Comparison of ENCODE assay signal across 1 cellular context in genomic region chr19:45646345-45646698, GRCh38.
TF ChIP-seq lines count a peak whose summit lies in the region.

No MANE protein-coding gene starts in this region.

TF ChIP-seq in K562, 482 proteins besides CTCF, POLR2A, EP300 and RAD21 (continued from another document and continues in another):
- no peak for TF ChIP-seq ILF3 (IDR thresholded peaks at IDR 0.05; ENCODE audit: borderline replicate concordance)
- no peak for TF ChIP-seq ERF (CRISPR knock-in tag; IDR thresholded peaks at IDR 0.05)
- TF ChIP-seq NR1H2 (CRISPR knock-in tag; IDR thresholded peaks at IDR 0.05): no peak
- TF ChIP-seq TEAD4 (IDR thresholded peaks at IDR 0.05; ENCODE audit: low read length): no peak
- TF ChIP-seq TEAD4 (CRISPR knock-in tag; IDR thresholded peaks at IDR 0.05; ENCODE audit: borderline replicate concordance): no peak
- TF ChIP-seq KDM5B (IDR thresholded peaks at IDR 0.05; ENCODE audit: insufficient replicate concordance, low read depth, low read length): no peak
- TF ChIP-seq DLX4 (CRISPR knock-in tag; IDR thresholded peaks at IDR 0.05): no peak
- no peak for TF ChIP-seq ZNF431 (CRISPR knock-in tag; IDR thresholded peaks at IDR 0.05)
- TF ChIP-seq ZNF707 (CRISPR knock-in tag; conservative IDR thresholded peaks at IDR 0.05): no peak
- TF ChIP-seq ZNF224 (CRISPR knock-in tag; IDR thresholded peaks at IDR 0.05): no peak
- no peak for TF ChIP-seq PBX2 (CRISPR knock-in tag; IDR thresholded peaks at IDR 0.05; ENCODE audit: low read depth)
- no peak for TF ChIP-seq PBX2 (tag; conservative IDR thresholded peaks at IDR 0.05; ENCODE audit: low read depth)
- no peak for TF ChIP-seq ZNF165 (CRISPR knock-in tag; IDR thresholded peaks at IDR 0.05; ENCODE audit: borderline replicate concordance)
- no peak for TF ChIP-seq ILK (tag; IDR thresholded peaks at IDR 0.05; ENCODE audit: borderline replicate concordance, low read depth)
- peak; percentile 97 for TF ChIP-seq ZNF24 (IDR thresholded peaks at IDR 0.05)
- no peak for TF ChIP-seq HMGXB4 (CRISPR knock-in tag; IDR thresholded peaks at IDR 0.05)
- no peak for TF ChIP-seq KLF16 (IDR thresholded peaks at IDR 0.05)
- 0 out of 2 replicates have a peak, but pooled peaks have one; percentile 6 for TF ChIP-seq MTA1 (IDR thresholded peaks at IDR 0.05; ENCODE audit: borderline replicate concordance)
- TF ChIP-seq TSC22D4 (tag; IDR thresholded peaks at IDR 0.05): no peak
- TF ChIP-seq GTF2E2 (tag; IDR thresholded peaks at IDR 0.05): no peak
- TF ChIP-seq PTTG1 (tag; IDR thresholded peaks at IDR 0.05; ENCODE audit: low read depth): no peak
- TF ChIP-seq ZNF197 (CRISPR knock-in tag; IDR thresholded peaks at IDR 0.05; ENCODE audit: low read depth): no peak
- peak; percentile 48; the same call in 1 of the 2 replicates for TF ChIP-seq NKRF (IDR thresholded peaks at IDR 0.05; ENCODE audit: borderline replicate concordance)
- 0 out of 2 replicates have a peak, but pooled peaks have one; percentile 1 for TF ChIP-seq SMC3 (conservative IDR thresholded peaks at IDR 0.05; ENCODE audit: insufficient read depth, low read depth, low read length)
- TF ChIP-seq WHSC1 (IDR thresholded peaks at IDR 0.05; ENCODE audit: low read length): no peak
- TF ChIP-seq CHAMP1 (IDR thresholded peaks at IDR 0.05): no peak
- no peak for TF ChIP-seq MLX (CRISPR knock-in tag; conservative IDR thresholded peaks at IDR 0.05)
- TF ChIP-seq PRPF4 (IDR thresholded peaks at IDR 0.05; ENCODE audit: insufficient read depth, low read depth, low read length, poor library complexity, severe bottlenecking): no peak
- TF ChIP-seq MXD1 (CRISPR knock-in tag; IDR thresholded peaks at IDR 0.05; ENCODE audit: borderline replicate concordance, poor library complexity, severe bottlenecking): no peak
- TF ChIP-seq ZNF239 (CRISPR knock-in tag; IDR thresholded peaks at IDR 0.05): no peak
- TF ChIP-seq FOXA3 (CRISPR knock-in tag; conservative IDR thresholded peaks at IDR 0.05 in 1 of 2, IDR thresholded peaks at IDR 0.05 in 1 of 2): no peak
- TF ChIP-seq IRF2 (CRISPR knock-in tag; IDR thresholded peaks at IDR 0.05): no peak
- TF ChIP-seq EZH2 (IDR thresholded peaks at IDR 0.05; ENCODE audit: borderline replicate concordance, low read depth, low read length): no peak
- TF ChIP-seq ZNF140 (CRISPR knock-in tag; IDR thresholded peaks at IDR 0.05): no peak
- TF ChIP-seq RBM34 (IDR thresholded peaks at IDR 0.05; ENCODE audit: borderline replicate concordance, insufficient read depth, low read length): no peak
- TF ChIP-seq STAT6 (CRISPR knock-in tag; IDR thresholded peaks at IDR 0.05): no peak
- no peak for TF ChIP-seq PHB (CRISPR knock-in tag; IDR thresholded peaks at IDR 0.05)
- TF ChIP-seq ELF4 (CRISPR knock-in tag; IDR thresholded peaks at IDR 0.05): no peak
- TF ChIP-seq PREB (CRISPR knock-in tag; IDR thresholded peaks at IDR 0.05): no peak
- no peak for TF ChIP-seq TAF15 (IDR thresholded peaks at IDR 0.05; ENCODE audit: low read depth, low read length)
- no peak for TF ChIP-seq TARDBP (IDR thresholded peaks at IDR 0.05)
